In the genomic region with DNA sequence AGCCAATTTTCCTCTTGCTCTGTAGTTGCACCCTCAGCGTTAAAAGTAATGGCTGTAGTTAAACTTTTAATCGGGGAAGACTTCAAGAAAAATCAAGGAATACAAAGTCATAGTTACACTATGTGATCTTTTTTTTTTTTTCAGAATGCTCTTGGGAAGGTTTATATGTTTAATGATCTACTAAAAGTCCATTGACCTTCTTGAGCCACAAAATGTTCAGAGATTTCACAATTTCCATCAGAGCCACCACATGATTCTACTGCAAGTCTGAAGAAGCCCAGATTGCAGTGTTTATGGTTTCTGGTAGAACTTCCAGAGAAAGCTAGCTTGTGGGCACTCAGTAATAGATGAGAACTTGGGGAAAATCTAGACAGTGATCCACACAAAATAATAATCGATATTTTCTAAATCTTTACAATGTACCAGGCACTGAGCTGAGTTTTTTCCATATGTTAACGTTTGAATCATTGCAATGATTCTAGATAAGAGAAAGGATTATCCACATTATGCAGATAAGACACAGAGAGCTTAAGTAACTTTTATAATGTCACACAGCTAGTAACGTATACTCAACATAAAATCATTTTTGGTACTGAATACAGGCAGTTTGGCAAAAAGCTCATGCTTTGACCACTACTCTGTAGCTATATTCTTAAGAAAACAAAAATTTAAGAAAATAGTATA, we compare ENCODE assay signal across 20 cellular contexts. TPM values are rescaled to one million over a fixed set of nuclear protein-coding genes. Genes with fewer than 3 reads are reported as not detected.
"Had no signal": no experiment of that assay in that cellular context is flagged by ENCODE, and none has a peak within 500 bp of the region (broad histone marks: within the 10 kb centered on the region; RNA-seq: fewer than 3 reads in every experiment).

No MANE protein-coding gene starts in this region.

- H3K4me1 ChIP-seq: adrenal gland, lower lobe of right lung, stomach, testis, upper lobe of right lung had no signal

- ATAC-seq: activated CD4-positive, alpha-beta T cell treated with anti-CD3 and anti-CD28 coated beads for 36 hours; activated naive CD4-positive, alpha-beta T cell treated with anti-CD3 and anti-CD28 coated beads, Interleukin-2, amount 50 U/mL, for 72 hours; left cardiac atrium; lower lobe of right lung; upper lobe of right lung; WTC11 had no signal

- H3K27me3 ChIP-seq: adrenal gland, stomach, testis, upper lobe of right lung had no signal

- H3K9me3 ChIP-seq: adrenal gland, lower lobe of right lung, stomach, testis, upper lobe of right lung had no signal

- H3K4me3 ChIP-seq: adrenal gland, lower lobe of right lung, skin epidermis, stomach, testis, upper lobe of right lung had no signal

- H3K27ac ChIP-seq: adrenal gland, lower lobe of right lung, skin epidermis, stomach, testis, upper lobe of right lung had no signal

- H3K36me3 ChIP-seq: adrenal gland, lower lobe of right lung, stomach, upper lobe of right lung had no signal

- DNase-seq: activated CD4-positive, alpha-beta T cell treated with anti-CD3 and anti-CD28 coated beads for 36 hours; activated CD4-positive, alpha-beta T cell treated with anti-CD3 and anti-CD28 coated beads, Interleukin-2, amount 50 U/mL, for 48 hours; activated gamma-delta T cell treated with Interleukin-2 at 50 U/mL for 16 hours; adrenal gland; dermis blood vessel endothelial cell; head of caudate nucleus; left cardiac atrium; lower lobe of right lung; nephron progenitor cell; nucleus accumbens; retina; stimulated activated CD4-positive, alpha-beta T cell treated with anti-CD3 and anti-CD28 coated beads, Interleukin-2, amount 100 ng/mL, for 48 hours; stomach; testis; upper lobe of right lung had no signal

RNA-seq across cellular contexts. Expression of a gene that starts 38.3 kb away (rescaled TPM):
- total RNA-seq: activated CD4-positive, alpha-beta T cell treated with anti-CD3 and anti-CD28 coated beads for 36 hours; activated naive CD4-positive, alpha-beta T cell treated with anti-CD3 and anti-CD28 coated beads, Interleukin-2, amount 50 U/mL, for 72 hours; chondrocyte; dermis blood vessel endothelial cell; frontal cortex; lower lobe of right lung; stomach; testis; upper lobe of right lung; WTC11 had no signal
